In the genomic region with DNA sequence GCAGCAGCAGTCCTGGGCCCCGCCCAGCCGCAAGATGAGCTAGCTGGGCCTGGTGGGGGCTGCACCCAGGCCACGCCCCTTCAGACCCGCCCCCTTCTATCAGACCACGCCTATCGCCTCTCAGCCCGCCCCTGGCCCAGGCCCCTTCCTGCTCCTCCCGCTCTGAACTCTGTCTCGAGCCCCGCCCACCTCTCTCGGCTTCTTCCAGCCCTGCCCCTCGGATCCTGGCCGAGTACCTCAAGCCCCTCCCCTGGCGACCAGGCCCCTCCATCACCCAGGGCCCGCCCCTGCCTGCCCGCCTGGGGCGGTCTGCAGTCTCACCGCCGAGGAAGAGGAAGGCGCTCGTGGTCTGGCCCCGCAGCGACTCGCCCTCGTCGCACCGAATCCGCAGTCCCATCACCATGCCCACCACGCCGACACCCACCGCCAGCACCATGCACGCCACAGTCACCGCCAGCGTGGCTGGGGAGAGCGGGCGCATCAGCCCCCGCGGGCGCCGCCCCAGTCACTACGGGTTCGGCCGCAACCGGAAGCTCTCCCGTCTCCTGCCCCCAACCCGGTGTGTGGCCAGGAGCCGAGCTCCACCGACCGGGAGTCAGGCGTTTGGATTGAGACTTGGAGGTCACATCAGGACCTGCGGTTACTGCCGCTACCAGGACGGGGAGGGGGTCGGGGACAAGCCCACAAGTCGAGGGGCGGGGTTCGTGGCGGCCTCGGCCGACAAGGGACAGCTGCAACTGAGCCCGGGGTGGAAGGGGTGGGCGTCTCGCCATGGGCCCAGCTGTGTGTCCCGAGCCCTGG, we compare ENCODE assay signal across 9 cellular contexts. TPM values are rescaled to one million over a fixed set of nuclear protein-coding genes. Genes with fewer than 3 reads are reported as not detected.
A peak's percentile ranks its signal among the peaks of the same experiment; 100 is the strongest.
DNase-seq lines count a peak whose midpoint lies in the region; ATAC-seq, FAIRE-seq and TF ChIP-seq lines count a peak whose summit lies in the region.
"Had no signal": no experiment of that assay in that cellular context is flagged by ENCODE, and none has a peak within 500 bp of the region (broad histone marks: within the 10 kb centered on the region; RNA-seq: fewer than 3 reads in every experiment).

No MANE protein-coding gene starts in this region.

- no peak overlapping the region for H3K14ac ChIP-seq in H1 (ENCODE audit: insufficient read length)

- TF ChIP-seq CTCF in AG04450 (IDR thresholded peaks at IDR 0.05; ENCODE audit: low read depth, low read length) (no peak), H1 (IDR thresholded peaks at IDR 0.05; ENCODE audit: control extremely low read depth in 1 of 3, insufficient read depth in 1 of 3, low read depth in 1 of 3, low read length in 3 of 3) (no peak)

- peak overlapping the region; percentile 100 for H4K91ac ChIP-seq in H1 (replicated peaks; ENCODE audit: insufficient read length, low read length)

- no peak for FAIRE-seq in H1 (lab: Jason Lieb, UNC)

- H3K27ac Mint-ChIP-seq in activated CD8-positive, alpha-beta memory T cell treated with anti-CD3 and anti-CD28 coated beads, Interleukin-2, amount 10 ng/mL, durations not matched to agents 7 days and 5 days = peak overlapping the region; percentile 98

- ATAC-seq in GM18909 (IDR thresholded peaks at IDR 0.05; ENCODE audit: poor library complexity, unreplicated experiment) = peak; percentile 75
- ATAC-seq in HG03159 (IDR thresholded peaks at IDR 0.05; ENCODE audit: unreplicated experiment) = peak; percentile 68
- peak; percentile 76 for ATAC-seq in activated CD8-positive, alpha-beta memory T cell treated with anti-CD3 and anti-CD28 coated beads, Interleukin-2, amount 10 ng/mL, durations not matched to agents 7 days and 5 days

- TF ChIP-seq POLR2A in H1 (IDR thresholded peaks at IDR 0.05; ENCODE audit: control extremely low read depth in 1 of 2, low read depth in 2 of 2, low read length in 2 of 2) = peak in 1 of 2 experiments; percentile 50; a peak in 1 of 3 replicates

- H4K5ac ChIP-seq in H1 (ENCODE audit: insufficient read length, low read depth, low read length) (peak overlapping the region; percentile 99), mesendoderm (ENCODE audit: low read length) (no peak overlapping the region)

- H3K27ac ChIP-seq in AG04450 (ENCODE audit: low read depth, low read length) = peak overlapping the region; percentile 81
- H3K27ac ChIP-seq in H1 (ENCODE audit: low read depth, low read length) = peak overlapping the region; percentile 50; the same call in 1 of the 2 replicates
- peak overlapping the region; percentile 21 for H3K27ac ChIP-seq in mesendoderm (ENCODE audit: low read depth, low read length)
- H3K27ac ChIP-seq: KMS-11 had no signal

- peaks cover 42% of the 10 kb centered on the region for H3K4me1 Mint-ChIP-seq in activated CD8-positive, alpha-beta memory T cell treated with anti-CD3 and anti-CD28 coated beads, Interleukin-2, amount 10 ng/mL, durations not matched to agents 7 days and 5 days

- no peak overlapping the region for H2BK12ac ChIP-seq in H1 (ENCODE audit: low read depth, low read length)

- H3K9me3 ChIP-seq in AG04450 (ENCODE audit: control insufficient read depth, insufficient read depth, low read length) (no peaks in the 10 kb centered on the region; the same call in 1 of the 2 replicates), H1 (ENCODE audit: insufficient read depth in 2 of 2, low read depth in 1 of 2, low read length in 1 of 2) (no peaks in the 10 kb centered on the region)

- peak overlapping the region in 3 of 4 experiments; percentile 35 to 62 (median 56); a peak in 5 of 7 replicates for H3K9ac ChIP-seq in H1 (replicated peaks in 1 of 4; ENCODE audit: extremely low read depth in 1 of 4, low read depth in 3 of 4, low read length in 3 of 4)
- peak overlapping the region; percentile 97 for H3K9ac ChIP-seq in mesendoderm (ENCODE audit: low read length)
- H3K9ac ChIP-seq: KMS-11 had no signal

- POLR2A ChIA-PET in AG04450 (lab: Yijun Ruan, JAX) (interaction anchor here (0.6 to 1.5 kb wide), 7 partner anchors 8 to 1438 kb away, joined by 3 to 28 read pairs (median 4); no protein-coding TSS in a partner anchor), H1 (lab: Charles Lee; ENCODE audit: partially characterized antibody) (interaction anchor here (0.6 to 1.8 kb wide), 15 partner anchors 9 to 607 kb away, joined by 3 to 9 read pairs (median 4); a partner anchor contains a TSS)

- H3K27me3 Mint-ChIP-seq in activated CD8-positive, alpha-beta memory T cell treated with anti-CD3 and anti-CD28 coated beads, Interleukin-2, amount 10 ng/mL, durations not matched to agents 7 days and 5 days = no peaks in the 10 kb centered on the region

- H3K23ac ChIP-seq in H1 (ENCODE audit: insufficient read length) = no peak overlapping the region
- H3K23ac ChIP-seq in mesendoderm (ENCODE audit: low read length) = peak overlapping the region; percentile 94

- no peaks in the 10 kb centered on the region for H3K79me2 ChIP-seq in H1 (ENCODE audit: control insufficient read depth in 1 of 2, insufficient read depth in 2 of 2, low read length in 2 of 2)
- H3K79me2 ChIP-seq in mesendoderm (ENCODE audit: control insufficient read depth, insufficient read depth, low read length) = no peaks in the 10 kb centered on the region

- H2BK15ac ChIP-seq in H1 (ENCODE audit: low read length) (peak overlapping the region; percentile 99; the same call in 1 of the 2 replicates), mesendoderm (replicated peaks; ENCODE audit: low read depth) (no peak overlapping the region)

- peak; percentile 98 for DNase-seq in AG04450 (ENCODE audit: low read depth, low spot score)
- DNase-seq in NOMO-1 treated with DMSO at 0.1 percent for 48 hours (lab: John Stamatoyannopoulos, UW; ENCODE audit: unreplicated experiment) = peak; percentile 99
- DNase-seq in activated CD8-positive, alpha-beta memory T cell treated with anti-CD3 and anti-CD28 coated beads, Interleukin-2, amount 10 ng/mL, durations not matched to agents 7 days and 5 days = peak; percentile 100
- peak; percentile 98 to 100 for DNase-seq in H1 (ENCODE audit: low read depth in 1 of 2, low spot score in 2 of 2)
- peak; percentile 99 for DNase-seq in mesendoderm
- peak; percentile 95 for DNase-seq in stimulated activated CD8-positive, alpha-beta memory T cell treated with anti-CD3 and anti-CD28 coated beads, Interleukin-12 subunit alpha, Interleukin-12 subunit beta, amount 100 ng/mL, for 4 hours (ENCODE audit: low read depth)

- peaks cover 18% of the 10 kb centered on the region for H3K23me2 ChIP-seq in H1 (ENCODE audit: low read depth, low read length)

- peak overlapping the region; percentile 72 for H2BK120ac ChIP-seq in H1 (replicated peaks; ENCODE audit: low read depth, low read length)
- H2BK120ac ChIP-seq in mesendoderm (ENCODE audit: low read depth, low read length) = no peak overlapping the region

- H2AK5ac ChIP-seq in H1 (ENCODE audit: low read depth, low read length) = peak overlapping the region; percentile 48; the same call in 1 of the 2 replicates
- peak overlapping the region; percentile 78 for H2AK5ac ChIP-seq in mesendoderm (ENCODE audit: low read length)

- WGBS in H1 (ENCODE audit: extremely low coverage in 1 of 2, insufficient coverage in 1 of 2, insufficient read length in 1 of 2, insufficient replicate concordance in 2 of 2, low coverage in 1 of 2, low lambda C conversion rate in 2 of 2, missing lambda C conversion rate in 1 of 2), 2 experiments = 2% methylated on average over 50 of the region's 64 CpGs; no CpG with 5 or more reads in 1 of the 2 experiments
- no CpG with 5 or more reads among the region's 64 CpGs for WGBS in mesendoderm (ENCODE audit: extremely low coverage, insufficient coverage, low lambda C conversion rate)

- no peak for TF ChIP-seq EP300 in H1 (IDR thresholded peaks at IDR 0.05; ENCODE audit: borderline replicate concordance in 1 of 2, low read depth in 2 of 2, low read length in 2 of 2)

- no peaks in the 10 kb centered on the region for H3K9me3 Mint-ChIP-seq in activated CD8-positive, alpha-beta memory T cell treated with anti-CD3 and anti-CD28 coated beads, Interleukin-2, amount 10 ng/mL, durations not matched to agents 7 days and 5 days (ENCODE audit: low read depth)

- peak overlapping the region; percentile 75 to 87 for H3K4me2 ChIP-seq in H1 (ENCODE audit: insufficient read depth in 1 of 2, low read depth in 2 of 2, low read length in 2 of 2)
- H3K4me2 ChIP-seq in mesendoderm (ENCODE audit: low read length) = peak overlapping the region; percentile 85
- H3K4me2 ChIP-seq: KMS-11 had no signal

- peak overlapping the region; percentile 95; the same call in 1 of the 2 replicates for H2AFZ ChIP-seq in H1 (ENCODE audit: low read length)

- CTCF ChIA-PET in AG04450 (lab: Charles Lee) (interaction anchor here (0.7 to 1.4 kb wide), 6 partner anchors 8 to 289 kb away, joined by 3 to 7 read pairs (median 4); no protein-coding TSS in a partner anchor), H1 (lab: Charles Lee; ENCODE audit: partially characterized antibody) (interaction anchor here (0.7 to 2.3 kb wide), 13 partner anchors 11 to 209 kb away, joined by 3 to 7 read pairs (median 4); a partner anchor contains a TSS)
- CTCF ChIA-PET in activated CD8-positive, alpha-beta memory T cell treated with anti-CD3 and anti-CD28 coated beads, Interleukin-2, amount 10 ng/mL, durations not matched to agents 7 days and 5 days (lab: Charles Lee) = interaction anchor here (0.6 to 7.9 kb wide), 10 partner anchors 8 to 270 kb away, joined by 3 to 97 read pairs (median 4); no protein-coding TSS in a partner anchor

- no peak overlapping the region for H2BK20ac ChIP-seq in H1 (ENCODE audit: low read length)

- H4K20me1 ChIP-seq in H1 (replicated peaks in 1 of 2; ENCODE audit: control insufficient read depth in 1 of 2, insufficient read depth in 2 of 2, low read length in 2 of 2) = no peaks in the 10 kb centered on the region

- H3K36me3 ChIP-seq in H1 (ENCODE audit: control insufficient read depth in 2 of 4, insufficient read depth in 4 of 4, low read length in 3 of 4) (no peaks in the 10 kb centered on the region), mesendoderm (ENCODE audit: control insufficient read depth, insufficient read depth, low read length) (no peaks in the 10 kb centered on the region)

- H3K18ac ChIP-seq in H1 (ENCODE audit: extremely low read depth, low read length) (peak overlapping the region; percentile 98), mesendoderm (ENCODE audit: low read length) (peak overlapping the region; percentile 15)

- H3K27me3 ChIP-seq in AG04450 (ENCODE audit: control insufficient read depth, insufficient read depth, low read length) = peaks cover 6% of the 10 kb centered on the region
- H3K27me3 ChIP-seq in H1 (replicated peaks in 1 of 4; ENCODE audit: control insufficient read depth in 3 of 4, extremely low read depth in 1 of 4, insufficient read depth in 3 of 4, low read length in 3 of 4) = no peaks in the 10 kb centered on the region; a peak in 2 of 7 replicates
- H3K27me3 ChIP-seq in mesendoderm (ENCODE audit: insufficient read depth, low read length, poor library complexity) = no peaks in the 10 kb centered on the region

- H4K8ac ChIP-seq in H1 (ENCODE audit: extremely low read depth, insufficient read depth, low read length) (peak overlapping the region; percentile 93), mesendoderm (ENCODE audit: low read depth, low read length) (no peak overlapping the region)

- H3K79me1 ChIP-seq in H1 (ENCODE audit: low read depth, low read length) = no peaks in the 10 kb centered on the region
- peaks cover 4% of the 10 kb centered on the region for H3K79me1 ChIP-seq in mesendoderm (ENCODE audit: low read length)

- H3K4me1 ChIP-seq in H1 (replicated peaks in 1 of 4; ENCODE audit: control insufficient read depth in 3 of 4, insufficient read depth in 4 of 4, low read length in 3 of 4) (peaks cover under 1 to 18% (median 11%) of the 10 kb centered on the region in 4 experiments), mesendoderm (ENCODE audit: control insufficient read depth, low read depth, low read length) (peaks cover 15% of the 10 kb centered on the region)

- no peak for TF ChIP-seq RAD21 in H1 (IDR thresholded peaks at IDR 0.05 in 1 of 2, conservative IDR thresholded peaks at IDR 0.05 in 1 of 2; ENCODE audit: low read depth in 2 of 2, low read length in 2 of 2)

- peaks cover 32% of the 10 kb centered on the region for H3K36me3 Mint-ChIP-seq in activated CD8-positive, alpha-beta memory T cell treated with anti-CD3 and anti-CD28 coated beads, Interleukin-2, amount 10 ng/mL, durations not matched to agents 7 days and 5 days

- H3K4ac ChIP-seq in H1 (replicated peaks; ENCODE audit: insufficient read length, low read depth, low read length) (peak overlapping the region; percentile 93), mesendoderm (ENCODE audit: low read depth, low read length) (peak overlapping the region; percentile 56)

- H3K4me3 ChIP-seq in AG04450 (ENCODE audit: low read depth, low read length) = peak overlapping the region; percentile 83
- H3K4me3 ChIP-seq in H1 (ENCODE audit: extremely low read depth in 1 of 4, insufficient read depth in 2 of 4, low read depth in 3 of 4, low read length in 4 of 4) = peak overlapping the region; percentile 79 to 97 (median 90)
- H3K4me3 ChIP-seq in mesendoderm (ENCODE audit: low read length) = peak overlapping the region; percentile 65

- peak overlapping the region; percentile 97 for H3K4me3 Mint-ChIP-seq in activated CD8-positive, alpha-beta memory T cell treated with anti-CD3 and anti-CD28 coated beads, Interleukin-2, amount 10 ng/mL, durations not matched to agents 7 days and 5 days

- H2BK5ac ChIP-seq in H1 (ENCODE audit: low read depth, low read length) (peak overlapping the region; percentile 99), mesendoderm (ENCODE audit: low read length) (peak overlapping the region; percentile 98)

- H3K56ac ChIP-seq in H1 (replicated peaks; ENCODE audit: insufficient read length, low read depth, low read length) (peak overlapping the region; percentile 67), mesendoderm (ENCODE audit: low read length) (peak overlapping the region; percentile 100)

RNA-seq across cellular contexts. Expression of a gene that starts 1.0 kb away (rescaled TPM):
- not detected in 2 replicates for polyA plus RNA-seq in AG04450 (2011; rRNA removed)
- polyA minus RNA-seq in AG04450 (2011; rRNA and poly(A)+ RNA removed) = not detected in 2 replicates
- 10 to 100 TPM; 19.1 to 27.8 TPM for total RNA-seq in activated CD8-positive, alpha-beta memory T cell treated with anti-CD3 and anti-CD28 coated beads, Interleukin-2, amount 10 ng/mL, durations not matched to agents 7 days and 5 days
- total RNA-seq in H1 (2021; fragmentation: NEBNext Ultra II Directional; extraction: Animal tissue kit (Norgen Biotek cat#: 25700)) = 0.56 and 1.0 TPM in 2 replicates
- polyA plus RNA-seq in H1 (2011; rRNA removed) = 0.21 TPM in 1 of 2 replicates, not detected in the other
- polyA plus RNA-seq in H1 (2011; cell fraction: cytosol; rRNA removed) = 0.26 TPM
- polyA plus RNA-seq in H1 (2011; cell fraction: nucleus; rRNA removed) = 1.2 TPM
- polyA plus RNA-seq in H1 (2012, experiment 1 of 2) = 1.4 to 2.7 TPM (median 1.7 TPM) in 4 replicates
- polyA plus RNA-seq in H1 (2012, experiment 2 of 2) = not detected
- 6.6 TPM for polyA plus RNA-seq in H1 (2013, experiment 1 of 2)
- polyA plus RNA-seq in H1 (2013, experiment 2 of 2) = 4.6 TPM
- not detected in 2 replicates for polyA minus RNA-seq in H1 (2011; rRNA and poly(A)+ RNA removed)
- not detected for polyA minus RNA-seq in H1 (2011; cell fraction: cytosol; rRNA and poly(A)+ RNA removed)
- polyA minus RNA-seq in H1 (2011; cell fraction: nucleus; rRNA and poly(A)+ RNA removed) = not detected
- polyA plus RNA-seq in mesendoderm (2013, experiment 1 of 2) = 4.0 TPM
- 2.9 TPM for polyA plus RNA-seq in mesendoderm (2013, experiment 2 of 2)

RNA-seq across cellular contexts. Expression of a gene that starts 1.6 kb away (rescaled TPM):
- 80.8 and 86.6 TPM in 2 replicates for polyA plus RNA-seq in AG04450 (2011; rRNA removed)
- polyA minus RNA-seq in AG04450 (2011; rRNA and poly(A)+ RNA removed) = 80.8 and 91.3 TPM in 2 replicates
- total RNA-seq in activated CD8-positive, alpha-beta memory T cell treated with anti-CD3 and anti-CD28 coated beads, Interleukin-2, amount 10 ng/mL, durations not matched to agents 7 days and 5 days = 100 to 1,000 TPM; 121 to 123 TPM
- total RNA-seq in H1 (2021; fragmentation: NEBNext Ultra II Directional; extraction: Animal tissue kit (Norgen Biotek cat#: 25700)) = 40.0 and 42.1 TPM in 2 replicates
- polyA plus RNA-seq in H1 (2011; rRNA removed) = 66.5 and 94.6 TPM in 2 replicates
- 113 TPM for polyA plus RNA-seq in H1 (2011; cell fraction: cytosol; rRNA removed)
- polyA plus RNA-seq in H1 (2011; cell fraction: nucleus; rRNA removed) = 49.0 TPM
- polyA plus RNA-seq in H1 (2012, experiment 1 of 2) = 63.7 to 87.7 TPM (median 74.1 TPM) in 4 replicates
- polyA plus RNA-seq in H1 (2012, experiment 2 of 2) = 53.0 TPM
- 27.6 TPM for polyA plus RNA-seq in H1 (2013, experiment 1 of 2)
- 27.6 TPM for polyA plus RNA-seq in H1 (2013, experiment 2 of 2)
- polyA minus RNA-seq in H1 (2011; rRNA and poly(A)+ RNA removed) = 14.8 and 19.6 TPM in 2 replicates
- 23.3 TPM for polyA minus RNA-seq in H1 (2011; cell fraction: cytosol; rRNA and poly(A)+ RNA removed)
- 11.1 TPM for polyA minus RNA-seq in H1 (2011; cell fraction: nucleus; rRNA and poly(A)+ RNA removed)
- 40.3 TPM for polyA plus RNA-seq in mesendoderm (2013, experiment 1 of 2)
- 39.1 TPM for polyA plus RNA-seq in mesendoderm (2013, experiment 2 of 2)

RNA-seq across cellular contexts. Expression of a gene that starts 4.7 kb away (rescaled TPM):
- not detected in 2 replicates for polyA plus RNA-seq in AG04450 (2011; rRNA removed)
- polyA minus RNA-seq in AG04450 (2011; rRNA and poly(A)+ RNA removed) = not detected in 2 replicates
- 1,000 to 10,000 TPM in 1 of 2 experiments, 100 to 1,000 TPM in 1; 852 to 1,014 TPM for total RNA-seq in activated CD8-positive, alpha-beta memory T cell treated with anti-CD3 and anti-CD28 coated beads, Interleukin-2, amount 10 ng/mL, durations not matched to agents 7 days and 5 days
- not detected in 2 replicates for total RNA-seq in H1 (2021; fragmentation: NEBNext Ultra II Directional; extraction: Animal tissue kit (Norgen Biotek cat#: 25700))
- polyA plus RNA-seq in H1 (2011; rRNA removed) = not detected in 2 replicates
- not detected for polyA plus RNA-seq in H1 (2011; cell fraction: cytosol; rRNA removed)
- not detected for polyA plus RNA-seq in H1 (2011; cell fraction: nucleus; rRNA removed)
- not detected in 4 replicates for polyA plus RNA-seq in H1 (2012, experiment 1 of 2)
- polyA plus RNA-seq in H1 (2012, experiment 2 of 2) = not detected
- polyA plus RNA-seq in H1 (2013, experiment 1 of 2) = not detected
- not detected for polyA plus RNA-seq in H1 (2013, experiment 2 of 2)
- polyA minus RNA-seq in H1 (2011; rRNA and poly(A)+ RNA removed) = not detected in 2 replicates
- not detected for polyA minus RNA-seq in H1 (2011; cell fraction: cytosol; rRNA and poly(A)+ RNA removed)
- polyA minus RNA-seq in H1 (2011; cell fraction: nucleus; rRNA and poly(A)+ RNA removed) = not detected
- not detected for polyA plus RNA-seq in mesendoderm (2013, experiment 1 of 2)
- not detected for polyA plus RNA-seq in mesendoderm (2013, experiment 2 of 2)

RNA-seq across cellular contexts. Expression of a gene that starts 20.0 kb away (rescaled TPM):
- polyA plus RNA-seq in AG04450 (2011; rRNA removed) = not detected in 2 replicates
- polyA minus RNA-seq in AG04450 (2011; rRNA and poly(A)+ RNA removed) = not detected in 2 replicates
- total RNA-seq in activated CD8-positive, alpha-beta memory T cell treated with anti-CD3 and anti-CD28 coated beads, Interleukin-2, amount 10 ng/mL, durations not matched to agents 7 days and 5 days = under 1 TPM in 1 of 2 experiments, not detected in 1; 0.23 TPM
- total RNA-seq in H1 (2021; fragmentation: NEBNext Ultra II Directional; extraction: Animal tissue kit (Norgen Biotek cat#: 25700)) = not detected in 2 replicates
- polyA plus RNA-seq in H1 (2011; rRNA removed) = 0.13 TPM in 1 of 2 replicates, not detected in the other
- 0.17 TPM for polyA plus RNA-seq in H1 (2011; cell fraction: cytosol; rRNA removed)
- not detected for polyA plus RNA-seq in H1 (2011; cell fraction: nucleus; rRNA removed)
- 0.28 TPM in 1 of 4 replicates, not detected in the others for polyA plus RNA-seq in H1 (2012, experiment 1 of 2)
- not detected for polyA plus RNA-seq in H1 (2012, experiment 2 of 2)
- polyA plus RNA-seq in H1 (2013, experiment 1 of 2) = not detected
- polyA plus RNA-seq in H1 (2013, experiment 2 of 2) = not detected
- polyA minus RNA-seq in H1 (2011; rRNA and poly(A)+ RNA removed) = not detected in 2 replicates
- polyA minus RNA-seq in H1 (2011; cell fraction: cytosol; rRNA and poly(A)+ RNA removed) = not detected
- polyA minus RNA-seq in H1 (2011; cell fraction: nucleus; rRNA and poly(A)+ RNA removed) = not detected
- polyA plus RNA-seq in mesendoderm (2013, experiment 1 of 2) = not detected
- polyA plus RNA-seq in mesendoderm (2013, experiment 2 of 2) = not detected

RNA-seq across cellular contexts. Expression of a gene that starts 22.6 kb away (rescaled TPM):
- polyA plus RNA-seq in AG04450 (2011; rRNA removed) (not detected in 2 replicates), H1 (2011; rRNA removed) (2.1 and 2.3 TPM in 2 replicates)
- not detected in 2 replicates for polyA minus RNA-seq in AG04450 (2011; rRNA and poly(A)+ RNA removed)
- total RNA-seq in activated CD8-positive, alpha-beta memory T cell treated with anti-CD3 and anti-CD28 coated beads, Interleukin-2, amount 10 ng/mL, durations not matched to agents 7 days and 5 days = not detected
- total RNA-seq in H1 (2021; fragmentation: NEBNext Ultra II Directional; extraction: Animal tissue kit (Norgen Biotek cat#: 25700)) = 1.7 and 2.4 TPM in 2 replicates
- 2.2 TPM for polyA plus RNA-seq in H1 (2011; cell fraction: cytosol; rRNA removed)
- 1.4 TPM for polyA plus RNA-seq in H1 (2011; cell fraction: nucleus; rRNA removed)
- 3.3 to 4.6 TPM (median 3.9 TPM) in 4 replicates for polyA plus RNA-seq in H1 (2012, experiment 1 of 2)
- polyA plus RNA-seq in H1 (2012, experiment 2 of 2) = 4.1 TPM
- 4.3 TPM for polyA plus RNA-seq in H1 (2013, experiment 1 of 2)
- 4.6 TPM for polyA plus RNA-seq in H1 (2013, experiment 2 of 2)
- 0.50 and 0.73 TPM in 2 replicates for polyA minus RNA-seq in H1 (2011; rRNA and poly(A)+ RNA removed)
- polyA minus RNA-seq in H1 (2011; cell fraction: cytosol; rRNA and poly(A)+ RNA removed) = 2.9 TPM
- 1.7 TPM for polyA minus RNA-seq in H1 (2011; cell fraction: nucleus; rRNA and poly(A)+ RNA removed)
- 4.2 TPM for polyA plus RNA-seq in mesendoderm (2013, experiment 1 of 2)
- 4.6 TPM for polyA plus RNA-seq in mesendoderm (2013, experiment 2 of 2)

Comparison
In these comparisons a context has a peak if more than half of its experiments do, and no peak if none do; other contexts are left out.
1. Peak in every context shown above with its lines: DNase-seq, ATAC-seq, H3K4me3 ChIP-seq and H3K27ac ChIP-seq.
2. H3K27ac ChIP-seq: peak in every context shown above with its lines; median percentile 81 in AG04450; 50 in H1; 21 in mesendoderm.
3. RNA of a gene that starts 4.7 kb away (total RNA-seq): 852 to 1,014 TPM in activated CD8-positive, alpha-beta memory T cell treated with anti-CD3 and anti-CD28 coated beads, Interleukin-2, amount 10 ng/mL, durations not matched to agents 7 days and 5 days; not detected in H1; every median in the first group is over 100 times any median in the second.